ENCODE assay signal across 9 cellular contexts in genomic region chr18:3061581-3062416, GRCh38. TPM values are rescaled to one million over a fixed set of nuclear protein-coding genes. Genes with fewer than 3 reads are reported as not detected.
DNase-seq lines count a peak whose midpoint lies in the region; ATAC-seq and TF ChIP-seq lines count a peak whose summit lies in the region.
"Had no signal": no experiment of that assay in that cellular context is flagged by ENCODE, and none has a peak within 500 bp of the region (broad histone marks: within the 10 kb centered on the region; RNA-seq: fewer than 3 reads in every experiment).

No MANE protein-coding gene starts in this region.

- peak overlapping the region; percentile 31 to 71 for H3K27ac ChIP-seq in liver (ENCODE audit: low read depth in 1 of 2, low read length in 2 of 2)

- H3K36me3 ChIP-seq in liver (ENCODE audit: control insufficient read depth in 4 of 4, insufficient read depth in 3 of 4, low read depth in 1 of 4, low read length in 3 of 4): peaks cover 0 to 3% (median 0%) of the 10 kb centered on the region in 4 donors

- H3K9me3 Mint-ChIP-seq in activated CD4-positive, alpha-beta memory T cell treated with anti-CD3 and anti-CD28 coated beads, Interleukin-2, amount 10 ng/mL, durations not matched to agents 7 days and 5 days: no peaks in the 10 kb centered on the region
- H3K9me3 Mint-ChIP-seq in stimulated activated naive CD8-positive, alpha-beta T cell treated with anti-CD3 and anti-CD28 coated beads, Interleukin-15, amount 100 ng/mL, for 72 hours: no peaks in the 10 kb centered on the region

- no peaks in the 10 kb centered on the region for H3K27me3 Mint-ChIP-seq in activated CD4-positive, alpha-beta memory T cell treated with anti-CD3 and anti-CD28 coated beads, Interleukin-2, amount 10 ng/mL, durations not matched to agents 7 days and 5 days
- H3K27me3 Mint-ChIP-seq in stimulated activated naive CD8-positive, alpha-beta T cell treated with anti-CD3 and anti-CD28 coated beads, Interleukin-15, amount 100 ng/mL, for 72 hours: no peaks in the 10 kb centered on the region

- no peak for TF ChIP-seq RAD21 in liver (IDR thresholded peaks at IDR 0.05)

- no peak overlapping the region for H3K4me3 ChIP-seq in liver (ENCODE audit: low read depth in 1 of 3, low read length in 3 of 3)

- no peaks in the 10 kb centered on the region for H3K9me3 ChIP-seq in liver (ENCODE audit: control insufficient read depth in 4 of 4, low read length in 3 of 4)

- H3K9ac ChIP-seq in liver (ENCODE audit: low read depth in 1 of 2, low read length in 2 of 2): no peak overlapping the region

- POLR2A ChIA-PET in activated CD4-positive, alpha-beta memory T cell treated with anti-CD3 and anti-CD28 coated beads, Interleukin-2, amount 10 ng/mL, durations not matched to agents 7 days and 5 days (lab: Charles Lee): interaction anchor here (0.5 to 5.9 kb wide), 36 partner anchors 14 to 543 kb away, joined by 3 to 129 read pairs (median 5); partner anchors contain the start of genes LPIN2, MYL12A and SMCHD1

- peaks cover 2% of the 10 kb centered on the region for H3K36me3 Mint-ChIP-seq in activated CD4-positive, alpha-beta memory T cell treated with anti-CD3 and anti-CD28 coated beads, Interleukin-2, amount 10 ng/mL, durations not matched to agents 7 days and 5 days (ENCODE audit: low read depth)

- intact Hi-C loops in head of caudate nucleus (cut with DNase I): loop anchor here (5.0 kb wide), 1 partner anchor 129 kb away; no protein-coding TSS in a partner anchor

- no peak for TF ChIP-seq CTCF in liver (IDR thresholded peaks at IDR 0.05; ENCODE audit: low read depth, low read length, missing input control)

- 88% methylated on average over 11 of the region's 11 CpGs for WGBS in liver

- no peaks in the 10 kb centered on the region for H3K27me3 ChIP-seq in liver (ENCODE audit: control insufficient read depth in 4 of 4, insufficient read depth in 4 of 4, low read length in 3 of 4)

- H3K4me1 ChIP-seq in liver (ENCODE audit: control insufficient read depth in 4 of 4, insufficient read depth in 4 of 4, low read length in 3 of 4): peaks cover 4 to 10% (median 9%) of the 10 kb centered on the region in 4 donors

- peaks cover 67% of the 10 kb centered on the region for H3K4me1 Mint-ChIP-seq in activated CD4-positive, alpha-beta memory T cell treated with anti-CD3 and anti-CD28 coated beads, Interleukin-2, amount 10 ng/mL, durations not matched to agents 7 days and 5 days
- peaks cover 69% of the 10 kb centered on the region for H3K4me1 Mint-ChIP-seq in stimulated activated naive CD8-positive, alpha-beta T cell treated with anti-CD3 and anti-CD28 coated beads, Interleukin-15, amount 100 ng/mL, for 72 hours

- CTCF ChIA-PET in activated CD4-positive, alpha-beta memory T cell treated with anti-CD3 and anti-CD28 coated beads, Interleukin-2, amount 10 ng/mL, durations not matched to agents 7 days and 5 days (lab: Charles Lee): interaction anchor here (0.8 to 8.0 kb wide), 37 partner anchors 8 to 605 kb away, joined by 3 to 168 read pairs (median 8); partner anchors contain the start of genes LPIN2 and MYL12A

- peak overlapping the region; percentile 72 for H3K4me3 Mint-ChIP-seq in activated CD4-positive, alpha-beta memory T cell treated with anti-CD3 and anti-CD28 coated beads, Interleukin-2, amount 10 ng/mL, durations not matched to agents 7 days and 5 days
- H3K4me3 Mint-ChIP-seq in stimulated activated naive CD8-positive, alpha-beta T cell treated with anti-CD3 and anti-CD28 coated beads, Interleukin-15, amount 100 ng/mL, for 72 hours: peak overlapping the region; percentile 79 to 83

- ATAC-seq in HG02798 (IDR thresholded peaks at IDR 0.05; ENCODE audit: poor library complexity, unreplicated experiment): peak; percentile 44
- peak; percentile 91 for ATAC-seq in stimulated activated naive CD8-positive, alpha-beta T cell treated with anti-CD3 and anti-CD28 coated beads, Interleukin-15, amount 100 ng/mL, for 72 hours
- no peak for ATAC-seq in HG03280 (IDR thresholded peaks at IDR 0.05; ENCODE audit: unreplicated experiment)

- H3K27ac Mint-ChIP-seq in activated CD4-positive, alpha-beta memory T cell treated with anti-CD3 and anti-CD28 coated beads, Interleukin-2, amount 10 ng/mL, durations not matched to agents 7 days and 5 days: peak overlapping the region; percentile 91
- peak overlapping the region; percentile 98 to 99 for H3K27ac Mint-ChIP-seq in stimulated activated naive CD8-positive, alpha-beta T cell treated with anti-CD3 and anti-CD28 coated beads, Interleukin-15, amount 100 ng/mL, for 72 hours

- peak; percentile 65 for DNase-seq in activated CD4-positive, alpha-beta memory T cell treated with anti-CD3 and anti-CD28 coated beads, Interleukin-2, amount 10 ng/mL, durations not matched to agents 7 days and 5 days
- DNase-seq in stimulated activated naive CD8-positive, alpha-beta T cell treated with anti-CD3 and anti-CD28 coated beads, Interleukin-15, amount 100 ng/mL, for 72 hours: peak; percentile 56 to 75
- DNase-seq in midbrain (lab: John Stamatoyannopoulos, UW) (no peak), head of caudate nucleus (no peak)
- DNase-seq: cerebellar nuclear complex, NCI-H187 treated with DMSO at 0.1 percent for 48 hours had no signal

TF ChIP-seq in liver, 16 proteins besides CTCF, POLR2A, EP300 and RAD21:
- no peak for TF ChIP-seq MAX (IDR thresholded peaks at IDR 0.05)
- TF ChIP-seq RXRA (IDR thresholded peaks at IDR 0.05): no peak
- TF ChIP-seq GABPA (IDR thresholded peaks at IDR 0.05 in 1 of 2, conservative IDR thresholded peaks at IDR 0.05 in 1 of 2): no peak
- TF ChIP-seq YY1 (IDR thresholded peaks at IDR 0.05): no peak
- no peak for TF ChIP-seq ZBTB33 (IDR thresholded peaks at IDR 0.05)
- no peak for TF ChIP-seq TAF1 (conservative IDR thresholded peaks at IDR 0.05)
- no peak for TF ChIP-seq FOXA1 (IDR thresholded peaks at IDR 0.05)
- TF ChIP-seq NR2F2 (IDR thresholded peaks at IDR 0.05): no peak
- TF ChIP-seq HNF4G (IDR thresholded peaks at IDR 0.05): no peak
- no peak for TF ChIP-seq ATF3 (IDR thresholded peaks at IDR 0.05)
- no peak for TF ChIP-seq SP1 (IDR thresholded peaks at IDR 0.05)
- no peak for TF ChIP-seq EGR1 (IDR thresholded peaks at IDR 0.05; ENCODE audit: low read depth in 2 of 2)
- no peak for TF ChIP-seq HNF4A (conservative IDR thresholded peaks at IDR 0.05)
- TF ChIP-seq FOXA2 (IDR thresholded peaks at IDR 0.05): no peak
- TF ChIP-seq REST (IDR thresholded peaks at IDR 0.05): no peak
- no peak for TF ChIP-seq JUND (IDR thresholded peaks at IDR 0.05)

RNA-seq across cellular contexts. Expression of gene LPIN2, which starts 48.9 kb away (rescaled TPM):
- 10 to 100 TPM; 78.4 to 79.6 TPM for total RNA-seq in activated CD4-positive, alpha-beta memory T cell treated with anti-CD3 and anti-CD28 coated beads, Interleukin-2, amount 10 ng/mL, durations not matched to agents 7 days and 5 days
- total RNA-seq in liver: 100 to 1,000 TPM; 142 to 284 TPM
- 10 to 100 TPM; 58.6 to 63.3 TPM for polyA plus RNA-seq in liver

Comparison
In these comparisons a context has a peak if more than half of its experiments do, and no peak if none do; other contexts are left out.
1. DNase-seq: peak in activated CD4-positive, alpha-beta memory T cell treated with anti-CD3 and anti-CD28 coated beads, Interleukin-2, amount 10 ng/mL, durations not matched to agents 7 days and 5 days (single experiment) and stimulated activated naive CD8-positive, alpha-beta T cell treated with anti-CD3 and anti-CD28 coated beads, Interleukin-15, amount 100 ng/mL, for 72 hours (2 of 2); none in midbrain (single experiment) and head of caudate nucleus (0 of 42).